19 cellular contexts compared by ENCODE assay signal in the genomic region with DNA sequence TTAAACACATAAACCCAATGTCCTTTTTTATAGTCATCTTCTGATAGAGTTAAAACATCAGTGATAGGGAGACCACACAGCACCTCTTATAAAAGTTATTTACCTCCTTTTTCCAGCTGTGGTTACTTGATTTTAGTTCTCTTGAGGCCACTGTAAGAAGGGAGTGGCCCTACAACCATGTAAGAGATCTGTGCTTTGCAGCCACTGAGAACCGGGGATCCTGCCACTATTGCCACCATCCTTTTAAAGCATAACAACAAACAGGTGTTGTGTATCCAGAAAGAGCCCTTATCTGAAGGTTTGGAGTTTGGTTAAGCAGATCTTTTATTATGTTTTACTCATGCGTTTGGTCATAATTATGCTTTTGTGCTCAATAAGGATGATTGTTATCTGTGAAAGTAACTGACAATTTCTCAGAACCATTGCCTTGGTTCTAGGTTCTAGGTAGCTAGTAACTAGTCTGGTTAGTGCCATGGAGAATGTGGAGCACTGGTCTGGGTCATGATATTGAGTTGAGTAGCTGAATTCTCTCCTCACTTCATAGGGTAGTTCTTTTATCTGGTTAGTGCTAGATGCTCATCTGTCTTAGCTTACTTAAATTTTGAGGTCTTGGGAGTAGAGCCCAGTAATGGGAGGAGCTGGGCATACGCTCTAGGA. TPM values are rescaled to one million over a fixed set of nuclear protein-coding genes. Genes with fewer than 3 reads are reported as not detected.
DNase-seq lines count a peak whose midpoint lies in the region; ATAC-seq and TF ChIP-seq lines count a peak whose summit lies in the region.
"Had no signal": no experiment of that assay in that cellular context is flagged by ENCODE, and none has a peak within 500 bp of the region (broad histone marks: within the 10 kb centered on the region; RNA-seq: fewer than 3 reads in every experiment).

No MANE protein-coding gene starts in this region.

- H3K4me1 ChIP-seq in mesenchymal stem cell (ENCODE audit: control insufficient read depth, insufficient read depth, low read depth, low read length) = peaks cover 2% of the 10 kb centered on the region

- peak overlapping the region; percentile 11 for H2AK5ac ChIP-seq in mesenchymal stem cell (ENCODE audit: low read length, severe bottlenecking)

- no peak overlapping the region for H2BK5ac ChIP-seq in mesenchymal stem cell (ENCODE audit: low read depth, low read length, poor library complexity, severe bottlenecking)

- no peaks in the 10 kb centered on the region for H3K9me3 ChIP-seq in CD4-positive, alpha-beta T cell (ENCODE audit: control insufficient read depth, low read length)
- no peaks in the 10 kb centered on the region for H3K9me3 ChIP-seq in mesenchymal stem cell (ENCODE audit: control insufficient read depth, low read length)
- H3K9me3 ChIP-seq: BE2C, body of pancreas, heart right ventricle, thoracic aorta had no signal

- H3K27ac ChIP-seq in CD4-positive, alpha-beta T cell (ENCODE audit: low read depth, low read length) = no peak overlapping the region
- H3K27ac ChIP-seq in mesenchymal stem cell (ENCODE audit: low read length, poor library complexity, severe bottlenecking) = no peak overlapping the region
- H3K27ac ChIP-seq: body of pancreas, heart right ventricle, RWPE1, thoracic aorta had no signal

- H3K9ac ChIP-seq in mesenchymal stem cell (ENCODE audit: low read length) = no peak overlapping the region

- CTCF ChIA-PET in CD4-positive, alpha-beta T cell (lab: Charles Lee) = interaction anchor here (0.7 to 1.8 kb wide), 3 partner anchors 21 to 830 kb away, joined by 4 to 7 read pairs (median 4); no protein-coding TSS in a partner anchor
- CTCF ChIA-PET in activated CD8-positive, alpha-beta T cell treated with anti-CD3 and anti-CD28 coated beads, Interleukin-2, amount 10 ng/mL, durations not matched to agents 7 days and 5 days (lab: Charles Lee) = interaction anchor here (1.0 to 10.0 kb wide), 11 partner anchors 13 to 117 kb away, joined by 3 to 158 read pairs (median 6); no protein-coding TSS in a partner anchor

- H3K79me1 ChIP-seq in mesenchymal stem cell (replicated peaks; ENCODE audit: low read length, poor library complexity, severe bottlenecking) = peaks cover 17% of the 10 kb centered on the region

- intact Hi-C loops in CD4-positive, alpha-beta T cell (cut with DNase I, micrococcal nuclease) = no loop called here

- no peak overlapping the region for H2AFZ ChIP-seq in mesenchymal stem cell (ENCODE audit: low read depth, low read length)

- POLR2A ChIA-PET in CD4-positive, alpha-beta T cell (lab: Charles Lee) = interaction anchor here (0.8 to 1.3 kb wide), 8 partner anchors 12 to 78 kb away, joined by 3 to 5 read pairs (median 4); a partner anchor contains a TSS
- POLR2A ChIA-PET in activated CD8-positive, alpha-beta T cell treated with anti-CD3 and anti-CD28 coated beads, Interleukin-2, amount 10 ng/mL, durations not matched to agents 7 days and 5 days (lab: Charles Lee) = interaction anchor here (0.9 kb wide), 1 partner anchor 100 kb away, joined by 3 read pairs; no protein-coding TSS in a partner anchor

- peak overlapping the region in 1 of 2 experiments; percentile 89 for H2BK12ac ChIP-seq in mesenchymal stem cell (ENCODE audit: low read length in 2 of 2)

- no peak overlapping the region for H4K8ac ChIP-seq in mesenchymal stem cell (ENCODE audit: low read length)

- H3K14ac ChIP-seq in mesenchymal stem cell (ENCODE audit: low read length in 2 of 2) = no peak overlapping the region

- H3K4me3 Mint-ChIP-seq in CD4-positive, alpha-beta T cell = peak overlapping the region; percentile 71
- H3K4me3 Mint-ChIP-seq in activated CD8-positive, alpha-beta T cell treated with anti-CD3 and anti-CD28 coated beads, Interleukin-2, amount 10 ng/mL, durations not matched to agents 7 days and 5 days = peak overlapping the region; percentile 48

- H4K91ac ChIP-seq in mesenchymal stem cell (ENCODE audit: low read length) = no peak overlapping the region

- DNase-seq in CD4-positive, alpha-beta T cell = no peak
- DNase-seq in activated CD8-positive, alpha-beta T cell treated with anti-CD3 and anti-CD28 coated beads, Interleukin-2, amount 10 ng/mL, durations not matched to agents 7 days and 5 days = peak; percentile 28
- DNase-seq in mesenchymal stem cell = no peak
- no peak for DNase-seq in HT-29 (ENCODE audit: low spot score)
- no peak for DNase-seq in GM03348 (ENCODE audit: low spot score)
- DNase-seq: BE2C, body of pancreas, dermis blood vessel endothelial cell, DMS53, heart right ventricle, mesendoderm, NCI-H2081 treated with DMSO at 0.1 percent for 48 hours, NCI-H748 treated with DMSO at 0.1 percent for 48 hours, right cardiac atrium had no signal

- no peaks in the 10 kb centered on the region for H3K9me3 Mint-ChIP-seq in CD4-positive, alpha-beta T cell
- H3K9me3 Mint-ChIP-seq in activated CD8-positive, alpha-beta T cell treated with anti-CD3 and anti-CD28 coated beads, Interleukin-2, amount 10 ng/mL, durations not matched to agents 7 days and 5 days (ENCODE audit: insufficient read depth) = no peaks in the 10 kb centered on the region

- no peak for TF ChIP-seq CTCF in CD4-positive, alpha-beta T cell (IDR thresholded peaks at IDR 0.05)

- WGBS in mesenchymal stem cell = 94% methylated on average over 3 of the region's 3 CpGs

- H3K36me3 Mint-ChIP-seq in CD4-positive, alpha-beta T cell (ENCODE audit: low read depth) = no peaks in the 10 kb centered on the region
- H3K36me3 Mint-ChIP-seq in activated CD8-positive, alpha-beta T cell treated with anti-CD3 and anti-CD28 coated beads, Interleukin-2, amount 10 ng/mL, durations not matched to agents 7 days and 5 days (ENCODE audit: low read depth) = peaks cover 2% of the 10 kb centered on the region

- no peak for ATAC-seq in CD4-positive, alpha-beta T cell (ENCODE audit: poor library complexity)
- ATAC-seq in HG03039 (IDR thresholded peaks at IDR 0.05; ENCODE audit: unreplicated experiment) = peak; percentile 0
- peak; percentile 60 for ATAC-seq in activated CD8-positive, alpha-beta T cell treated with anti-CD3 and anti-CD28 coated beads, Interleukin-2, amount 10 ng/mL, durations not matched to agents 7 days and 5 days
- ATAC-seq in HG03469 (IDR thresholded peaks at IDR 0.05; ENCODE audit: unreplicated experiment) = no peak
- ATAC-seq in HG02970 (IDR thresholded peaks at IDR 0.05; ENCODE audit: low FRiP score, unreplicated experiment) = no peak
- ATAC-seq: body of pancreas, right cardiac atrium had no signal

- no peaks in the 10 kb centered on the region for H3K36me3 ChIP-seq in mesenchymal stem cell (ENCODE audit: control insufficient read depth in 1 of 2, insufficient read depth in 2 of 2, low read depth in 1 of 2, low read length in 2 of 2)
- H3K36me3 ChIP-seq: BE2C, heart right ventricle, thoracic aorta had no signal

- H3K4me1 Mint-ChIP-seq in CD4-positive, alpha-beta T cell (ENCODE audit: low read depth) = peaks cover 73% of the 10 kb centered on the region
- H3K4me1 Mint-ChIP-seq in activated CD8-positive, alpha-beta T cell treated with anti-CD3 and anti-CD28 coated beads, Interleukin-2, amount 10 ng/mL, durations not matched to agents 7 days and 5 days (ENCODE audit: low read depth) = peaks cover 62% of the 10 kb centered on the region

- H3K4me2 ChIP-seq in mesenchymal stem cell (ENCODE audit: low read length, poor library complexity, severe bottlenecking) = no peak overlapping the region

- no peak overlapping the region for H2BK120ac ChIP-seq in mesenchymal stem cell (ENCODE audit: low read depth, low read length)

- no peak overlapping the region for H3K4me3 ChIP-seq in mesenchymal stem cell (ENCODE audit: insufficient read depth in 1 of 2, low read depth in 1 of 2, low read length in 2 of 2)
- H3K4me3 ChIP-seq: body of pancreas, heart right ventricle, thoracic aorta had no signal

- H2BK15ac ChIP-seq in mesenchymal stem cell (ENCODE audit: low read depth, poor library complexity, severe bottlenecking) = no peak overlapping the region

- no peaks in the 10 kb centered on the region for H3K27me3 Mint-ChIP-seq in CD4-positive, alpha-beta T cell
- peaks cover 2% of the 10 kb centered on the region for H3K27me3 Mint-ChIP-seq in activated CD8-positive, alpha-beta T cell treated with anti-CD3 and anti-CD28 coated beads, Interleukin-2, amount 10 ng/mL, durations not matched to agents 7 days and 5 days (ENCODE audit: low read depth)

- peak overlapping the region; percentile 54 for H3K27ac Mint-ChIP-seq in CD4-positive, alpha-beta T cell
- peak overlapping the region; percentile 30 for H3K27ac Mint-ChIP-seq in activated CD8-positive, alpha-beta T cell treated with anti-CD3 and anti-CD28 coated beads, Interleukin-2, amount 10 ng/mL, durations not matched to agents 7 days and 5 days

- H3K27me3 ChIP-seq in CD4-positive, alpha-beta T cell (ENCODE audit: control insufficient read depth, insufficient read depth, low read length) = no peaks in the 10 kb centered on the region
- H3K27me3 ChIP-seq in mesenchymal stem cell (ENCODE audit: control insufficient read depth in 1 of 2, insufficient read depth in 1 of 2, low read length in 2 of 2) = no peaks in the 10 kb centered on the region
- H3K27me3 ChIP-seq: BE2C, body of pancreas, heart right ventricle had no signal

- peak overlapping the region in 1 of 2 experiments; percentile 61 for H3K18ac ChIP-seq in mesenchymal stem cell (ENCODE audit: low read depth in 1 of 2, low read length in 2 of 2)

- H3K23ac ChIP-seq in mesenchymal stem cell (ENCODE audit: low read length in 2 of 2) = no peak overlapping the region

- H3K4ac ChIP-seq in mesenchymal stem cell (ENCODE audit: low read depth in 1 of 2, low read length in 2 of 2) = peak overlapping the region in 1 of 2 experiments; percentile 89

RNA-seq across cellular contexts. Expression of a gene that starts 56.5 kb away (rescaled TPM):
- total RNA-seq in CD4-positive, alpha-beta T cell = 1 to 10 TPM; 4.9 to 5.4 TPM
- total RNA-seq in activated CD8-positive, alpha-beta T cell treated with anti-CD3 and anti-CD28 coated beads, Interleukin-2, amount 10 ng/mL, durations not matched to agents 7 days and 5 days = 1 to 10 TPM; 5.2 to 5.9 TPM
- 23.8 TPM for polyA plus RNA-seq in mesenchymal stem cell (2013, experiment 1 of 2)
- 24.5 TPM for polyA plus RNA-seq in mesenchymal stem cell (2013, experiment 2 of 2)
- 19.4 and 28.8 TPM in 2 replicates for total RNA-seq in HT-29 (2014; rRNA removed; shearing (Covaris generic))

Comparison
In these comparisons a context has a peak if more than half of its experiments do, and no peak if none do; other contexts are left out.
1. ATAC-seq: peak in HG03039 (single experiment) and activated CD8-positive, alpha-beta T cell treated with anti-CD3 and anti-CD28 coated beads, Interleukin-2, amount 10 ng/mL, durations not matched to agents 7 days and 5 days (single experiment); none in CD4-positive, alpha-beta T cell (single experiment), HG03469 (single experiment) and HG02970 (single experiment).